Comparison of ENCODE assay signal across 8 cellular contexts in the genomic region with DNA sequence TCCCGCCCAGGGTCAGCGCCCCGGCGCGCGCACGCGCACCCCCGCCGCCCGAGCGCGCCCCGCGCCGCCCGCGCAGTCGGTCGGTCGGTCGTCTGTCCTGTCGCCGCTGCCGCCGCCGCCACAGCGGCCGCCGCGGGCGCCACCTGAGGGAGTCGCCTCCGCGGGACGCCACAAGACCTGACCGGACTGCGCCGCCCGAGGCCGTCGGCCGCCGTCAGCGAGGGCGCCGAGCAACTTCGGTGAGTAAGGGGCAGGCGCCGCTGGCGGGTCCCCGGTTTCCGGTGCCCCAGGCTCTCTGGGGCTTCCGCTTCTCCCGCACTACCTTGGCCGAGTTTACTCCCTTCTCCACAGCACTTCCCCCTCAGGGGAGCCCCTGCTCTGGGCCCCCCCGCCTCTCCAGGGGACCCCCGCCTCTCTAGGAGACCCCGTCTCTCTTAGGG. TPM values are rescaled to one million over a fixed set of nuclear protein-coding genes. Genes with fewer than 3 reads are reported as not detected.
A peak's percentile ranks its signal among the peaks of the same experiment; 100 is the strongest.
DNase-seq lines count a peak whose midpoint lies in the region; ATAC-seq and TF ChIP-seq lines count a peak whose summit lies in the region.

No MANE protein-coding gene starts in this region.

- no peak for TF ChIP-seq CTCF in chondrocyte (IDR thresholded peaks at IDR 0.05)
- no peak for TF ChIP-seq CTCF in thyroid gland (IDR thresholded peaks at IDR 0.05)

- peak; percentile 42 for DNase-seq in SK-N-DZ (ENCODE audit: low spot score)
- DNase-seq in chondrocyte (ENCODE audit: low spot score) = peak; percentile 84
- DNase-seq in thyroid gland = no peak
- no peak for DNase-seq in KG1 (lab: John Stamatoyannopoulos, UW)
- no peak for DNase-seq in ACHN

- peak overlapping the region; percentile 76 for H3K4me3 Mint-ChIP-seq in chondrocyte (ENCODE audit: unreplicated experiment)

- in situ Hi-C loops in ACHN (cut with HindIII; ENCODE audit: low pct_ligation_motif_present, low pct_unique_long_range_greater_than_20kb, low sequenced_read_pairs) = no loop called here

- peaks cover 5 to 24% of the 10 kb centered on the region in 2 donors for H3K4me1 ChIP-seq in muscle layer of duodenum (ENCODE audit: control insufficient read depth in 1 of 2, insufficient read depth in 2 of 2, low read length in 2 of 2)
- peaks cover 39 to 47% of the 10 kb centered on the region in 2 donors for H3K4me1 ChIP-seq in thyroid gland

- H3K27me3 ChIP-seq in muscle layer of duodenum (ENCODE audit: low read depth, low read length) (no peaks in the 10 kb centered on the region), thyroid gland (no peaks in the 10 kb centered on the region)

- H3K4me3 ChIP-seq in muscle layer of duodenum (ENCODE audit: low read depth in 1 of 2, low read length in 2 of 2) = peak overlapping the region; percentile 81 to 87
- peak overlapping the region; percentile 64 to 79 (median 70) for H3K4me3 ChIP-seq in thyroid gland (replicated peaks in 1 of 3)

- H3K9me3 Mint-ChIP-seq in chondrocyte (ENCODE audit: low read depth) = no peaks in the 10 kb centered on the region

- no peaks in the 10 kb centered on the region for H3K27me3 Mint-ChIP-seq in chondrocyte (ENCODE audit: low read depth)

- TF ChIP-seq POLR2A in thyroid gland (IDR thresholded peaks at IDR 0.05) = peak; percentile 58 to 79

- ATAC-seq in GM18517 (IDR thresholded peaks at IDR 0.05; ENCODE audit: unreplicated experiment) (peak; percentile 19), HG02885 (IDR thresholded peaks at IDR 0.05; ENCODE audit: poor library complexity, unreplicated experiment) (peak; percentile 25)

- H3K36me3 ChIP-seq in muscle layer of duodenum (ENCODE audit: control insufficient read depth in 1 of 2, insufficient read depth in 2 of 2, low read length in 2 of 2) (no peaks in the 10 kb centered on the region), thyroid gland (no peaks in the 10 kb centered on the region)

- H3K27ac Mint-ChIP-seq in chondrocyte (ENCODE audit: unreplicated experiment) = peak overlapping the region; percentile 73

- H3K27ac ChIP-seq in muscle layer of duodenum (ENCODE audit: low read length) (peak overlapping the region; percentile 60), thyroid gland (peak overlapping the region; percentile 56 to 87 (median 72))

- peaks cover 32% of the 10 kb centered on the region for H3K4me1 Mint-ChIP-seq in chondrocyte (ENCODE audit: low read depth)

- intact Hi-C loops in thyroid gland (cut with DNase I) = no loop called here

- H3K36me3 Mint-ChIP-seq in chondrocyte (ENCODE audit: low read depth) = no peaks in the 10 kb centered on the region

- 0% methylated on average over 4 to 20 of the region's 59 CpGs for WGBS in thyroid gland, 2 donors

- H3K9me3 ChIP-seq in muscle layer of duodenum (ENCODE audit: control insufficient read depth in 1 of 2, low read length in 2 of 2) = no peaks in the 10 kb centered on the region
- H3K9me3 ChIP-seq in thyroid gland = no peaks in the 10 kb centered on the region

RNA-seq across cellular contexts. Expression of gene GATAD2A, which starts 19.6 kb away (rescaled TPM):
- 33.1 and 45.6 TPM in 2 replicates for polyA plus RNA-seq in SK-N-DZ (2014; cell fraction: cytosol; rRNA removed)
- polyA plus RNA-seq in SK-N-DZ (2014; cell fraction: nucleus; rRNA removed) = 20.2 and 20.6 TPM in 2 replicates
- total RNA-seq in chondrocyte (68.9 to 83.7 TPM (median 82.6 TPM) in 3 replicates), thyroid gland (10 to 100 TPM; 33.2 to 82.4 (median 51.8) TPM)

Comparison
In these comparisons a context has a peak if more than half of its experiments do, and no peak if none do; other contexts are left out.
1. DNase-seq: peak in SK-N-DZ (single experiment) and chondrocyte (single experiment); none in thyroid gland (0 of 2), KG1 (single experiment) and ACHN (single experiment).